ENCODE assay signal across 1 cellular context in the genomic region with DNA sequence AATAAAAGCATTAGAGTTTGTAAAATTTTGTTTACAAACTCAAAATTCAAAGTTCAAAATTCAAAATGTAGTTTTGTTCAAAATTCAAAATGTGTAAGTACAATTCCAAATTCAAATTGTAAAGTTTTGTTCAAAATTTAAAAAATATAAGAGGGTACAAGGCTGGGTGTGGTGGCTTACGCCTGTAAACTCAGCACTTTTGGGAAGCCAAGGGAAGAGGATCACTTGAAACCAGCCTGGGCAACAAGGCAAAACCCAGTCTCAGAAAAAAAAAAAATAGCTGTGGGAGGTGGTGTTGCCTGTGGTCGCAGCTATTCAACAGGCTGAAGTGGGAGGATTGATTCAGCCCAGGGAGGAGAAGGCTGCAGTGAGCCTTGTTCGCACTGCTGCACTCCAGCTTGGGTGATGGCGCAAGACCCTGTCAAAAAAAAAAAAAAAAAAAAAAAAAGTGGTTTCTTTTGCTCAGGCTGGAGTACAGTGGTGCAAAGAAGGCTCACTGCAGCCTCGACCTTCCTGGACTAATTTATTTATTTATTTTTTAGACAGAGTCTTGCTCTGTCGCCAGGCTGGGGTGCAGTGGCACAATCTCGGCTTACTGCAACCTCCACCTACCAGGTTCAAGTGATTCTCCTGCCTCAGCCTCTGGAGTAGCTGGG.
TF ChIP-seq lines count a peak whose summit lies in the region.

No MANE protein-coding gene starts in this region.

TF ChIP-seq in HepG2, 621 proteins besides CTCF, POLR2A, EP300 and RAD21 (continued from another document):
- TF ChIP-seq SOX13 (IDR thresholded peaks at IDR 0.05) = no peak
- peak in 1 of 2 experiments; percentile 41; a peak in 1 of 4 replicates for TF ChIP-seq SOX13 (CRISPR knock-in tag; conservative IDR thresholded peaks at IDR 0.05 in 1 of 2, IDR thresholded peaks at IDR 0.05 in 1 of 2)
- TF ChIP-seq CEBPB (IDR thresholded peaks at IDR 0.05; ENCODE audit: borderline replicate concordance, low read depth, low read length) = peak; percentile 95
- TF ChIP-seq ZSCAN20 (CRISPR knock-in tag; IDR thresholded peaks at IDR 0.05; ENCODE audit: borderline replicate concordance) = peak; percentile 79; the same call in 1 of the 2 replicates
